Comparison of ENCODE assay signal across 8 cellular contexts in the genomic region with DNA sequence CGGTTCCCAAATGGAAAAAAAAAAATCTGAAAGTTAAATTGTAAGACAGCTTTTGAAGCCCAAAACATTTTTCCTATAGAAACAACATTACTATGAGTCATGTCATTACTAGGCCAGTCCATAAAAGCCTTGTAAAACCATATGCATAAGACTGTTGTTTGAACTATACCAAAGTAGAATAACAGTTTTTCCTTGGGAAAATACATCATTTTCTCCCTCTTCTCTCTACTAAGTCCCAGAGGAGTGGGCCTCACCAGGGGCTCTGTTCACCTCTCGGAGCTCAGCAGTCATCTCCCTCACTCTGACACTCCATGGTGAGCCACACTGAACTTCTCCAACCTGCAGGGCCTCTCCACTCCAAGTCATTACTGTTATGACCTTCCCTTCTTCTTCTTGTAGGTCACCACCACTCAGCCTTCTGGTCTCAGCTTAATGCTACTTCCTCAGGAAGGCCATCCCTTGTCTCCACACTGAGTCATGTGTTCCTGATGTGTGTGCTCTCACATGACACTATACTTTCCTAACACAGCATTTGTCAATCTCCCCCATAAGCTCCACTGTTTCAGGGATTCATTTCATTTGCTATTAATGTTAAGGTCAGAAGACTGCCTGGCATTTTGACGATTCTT. TPM values are rescaled to one million over a fixed set of nuclear protein-coding genes. Genes with fewer than 3 reads are reported as not detected.
DNase-seq lines count a peak whose midpoint lies in the region; ATAC-seq, FAIRE-seq and TF ChIP-seq lines count a peak whose summit lies in the region.

No MANE protein-coding gene starts in this region.

- H3K9me3 ChIP-seq in right lobe of liver, result no peaks in the 10 kb centered on the region
- peaks cover 23% of the 10 kb centered on the region for H3K9me3 ChIP-seq in endodermal cell (ENCODE audit: control insufficient read depth, low read length)

- peaks cover 37% of the 10 kb centered on the region for H3K4me1 Mint-ChIP-seq in activated naive CD8-positive, alpha-beta T cell treated with anti-CD3 and anti-CD28 coated beads, Interleukin-2, amount 50 U/mL, for 24 hours
- H3K4me1 Mint-ChIP-seq in endodermal cell, result peaks cover 10% of the 10 kb centered on the region

- H3K4me3 Mint-ChIP-seq in activated naive CD8-positive, alpha-beta T cell treated with anti-CD3 and anti-CD28 coated beads, Interleukin-2, amount 50 U/mL, for 24 hours, result peak overlapping the region; percentile 64
- no peak overlapping the region for H3K4me3 Mint-ChIP-seq in endodermal cell

- H3K27ac Mint-ChIP-seq in activated naive CD8-positive, alpha-beta T cell treated with anti-CD3 and anti-CD28 coated beads, Interleukin-2, amount 50 U/mL, for 24 hours, result peak overlapping the region; percentile 81
- H3K27ac Mint-ChIP-seq in endodermal cell, result no peak overlapping the region

- intact Hi-C loops in right lobe of liver (cut with DNase I), result no loop called here

- peak; percentile 68 for TF ChIP-seq POLR2A in right lobe of liver (IDR thresholded peaks at IDR 0.05)

- H3K36me3 ChIP-seq in right lobe of liver (no peaks in the 10 kb centered on the region), endodermal cell (ENCODE audit: control insufficient read depth, insufficient read depth, low read length) (no peaks in the 10 kb centered on the region)

- peaks cover 0 to 7% (median 3%) of the 10 kb centered on the region in 4 donors for H3K4me1 ChIP-seq in right lobe of liver
- peaks cover 5% of the 10 kb centered on the region for H3K4me1 ChIP-seq in endodermal cell (ENCODE audit: control insufficient read depth, insufficient read depth, low read length)

- H3K4me3 ChIP-seq in right lobe of liver (peak overlapping the region in 2 of 3 donors; percentile 9 to 22), endodermal cell (ENCODE audit: low read length) (no peak overlapping the region)

- no peak overlapping the region for H3K9ac ChIP-seq in endodermal cell (ENCODE audit: extremely low read depth, low read length, poor library complexity, severe bottlenecking)

- TF ChIP-seq CTCF in right lobe of liver (IDR thresholded peaks at IDR 0.05), result no peak
- TF ChIP-seq CTCF in endodermal cell (conservative IDR thresholded peaks at IDR 0.05), result no peak

- DNase-seq in A172 (ENCODE audit: low spot score), result peak; percentile 21
- DNase-seq in HTR-8/SVneo (ENCODE audit: insufficient read length, low spot score), result no peak
- peak; percentile 12 for DNase-seq in activated naive CD8-positive, alpha-beta T cell treated with anti-CD3 and anti-CD28 coated beads, Interleukin-2, amount 50 U/mL, for 24 hours
- DNase-seq in right lobe of liver, result no peak
- DNase-seq in NCI-H748 treated with DMSO at 0.1 percent for 48 hours (lab: John Stamatoyannopoulos, UW), result no peak
- no peak for DNase-seq in NCI-H524 (lab: John Stamatoyannopoulos, UW)
- no peak for DNase-seq in NCI-H2227 treated with DMSO at 0.1 percent for 48 hours (lab: John Stamatoyannopoulos, UW)
- DNase-seq in endodermal cell, result no peak

- peak; percentile 91 for ATAC-seq in activated naive CD8-positive, alpha-beta T cell treated with anti-CD3 and anti-CD28 coated beads, Interleukin-2, amount 50 U/mL, for 24 hours
- ATAC-seq in right lobe of liver, result peak; percentile 76 to 88 (median 80)

- FAIRE-seq in HTR-8/SVneo (lab: Jason Lieb, UNC), result peak; percentile 49

- no peaks in the 10 kb centered on the region for H3K27me3 Mint-ChIP-seq in activated naive CD8-positive, alpha-beta T cell treated with anti-CD3 and anti-CD28 coated beads, Interleukin-2, amount 50 U/mL, for 24 hours
- H3K27me3 Mint-ChIP-seq in endodermal cell (ENCODE audit: insufficient read depth), result no peaks in the 10 kb centered on the region

- H3K27me3 ChIP-seq in right lobe of liver (no peaks in the 10 kb centered on the region), endodermal cell (ENCODE audit: control insufficient read depth, insufficient read depth, low read length, poor library complexity, severe bottlenecking) (no peaks in the 10 kb centered on the region)

- H3K27ac ChIP-seq in right lobe of liver (peak overlapping the region; percentile 47 to 58 (median 51)), endodermal cell (ENCODE audit: low read depth, low read length) (no peak overlapping the region)

- peaks cover 11% of the 10 kb centered on the region for H3K9me3 Mint-ChIP-seq in activated naive CD8-positive, alpha-beta T cell treated with anti-CD3 and anti-CD28 coated beads, Interleukin-2, amount 50 U/mL, for 24 hours
- peaks cover 15% of the 10 kb centered on the region for H3K9me3 Mint-ChIP-seq in endodermal cell

- 73% methylated on average over 3 of the region's 3 CpGs for WGBS in right lobe of liver (ENCODE audit: insufficient coverage, low coverage, low lambda C conversion rate, missing lambda C conversion rate)
- 96% methylated on average over 2 of the region's 3 CpGs; no CpG with 5 or more reads in 1 of the 2 experiments for WGBS in endodermal cell (ENCODE audit: insufficient coverage in 1 of 2, insufficient read length in 1 of 2), 2 experiments

- peaks cover 12% of the 10 kb centered on the region for H3K36me3 Mint-ChIP-seq in activated naive CD8-positive, alpha-beta T cell treated with anti-CD3 and anti-CD28 coated beads, Interleukin-2, amount 50 U/mL, for 24 hours (ENCODE audit: low read depth)
- H3K36me3 Mint-ChIP-seq in endodermal cell (ENCODE audit: low read depth), result peaks cover 5% of the 10 kb centered on the region

RNA-seq across cellular contexts. Expression of a gene that starts 32.5 kb away (rescaled TPM):
- 5.1 and 6.2 TPM in 2 replicates for total RNA-seq in A172 (2014; rRNA removed; shearing (Covaris generic))
- total RNA-seq in right lobe of liver, result 1 to 10 TPM; 2.5 to 5.2 (median 3.3) TPM
- total RNA-seq in endodermal cell, result 1 to 10 TPM; 2.6 to 3.0 TPM
- polyA plus RNA-seq in endodermal cell (2013, experiment 1 of 2), result 6.0 TPM
- 5.8 TPM for polyA plus RNA-seq in endodermal cell (2013, experiment 2 of 2)

Comparison
In these comparisons a context has a peak if more than half of its experiments do, and no peak if none do; other contexts are left out.
1. DNase-seq: peak in A172 (single experiment) and activated naive CD8-positive, alpha-beta T cell treated with anti-CD3 and anti-CD28 coated beads, Interleukin-2, amount 50 U/mL, for 24 hours (single experiment); none in HTR-8/SVneo (single experiment), right lobe of liver (0 of 3), NCI-H748 treated with DMSO at 0.1 percent for 48 hours (single experiment), NCI-H524 (0 of 2), NCI-H2227 treated with DMSO at 0.1 percent for 48 hours (single experiment) and endodermal cell (single experiment).